Comparison of ENCODE assay signal across 8 cellular contexts in the genomic region with DNA sequence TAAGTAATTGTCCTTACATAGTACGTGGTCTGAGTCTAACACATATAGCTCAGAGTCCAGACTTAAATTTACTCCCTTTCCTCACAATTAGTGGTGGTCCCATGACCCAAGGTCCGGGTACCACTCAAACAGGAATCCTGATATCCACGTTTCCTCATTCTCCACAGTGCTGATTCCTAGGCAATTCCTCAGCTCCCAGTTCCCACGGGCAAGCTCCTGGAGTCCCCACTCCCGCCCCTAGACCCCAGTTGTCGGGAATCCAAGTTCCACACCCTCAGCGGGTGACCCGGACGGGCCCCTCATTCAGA. TPM values are rescaled to one million over a fixed set of nuclear protein-coding genes. Genes with fewer than 3 reads are reported as not detected.
DNase-seq lines count a peak whose midpoint lies in the region; ATAC-seq and TF ChIP-seq lines count a peak whose summit lies in the region.

No MANE protein-coding gene starts in this region.

- peaks cover 49% of the 10 kb centered on the region for H3K4me1 Mint-ChIP-seq in activated T-cell treated with anti-CD3 and anti-CD28 coated beads, Interleukin-2, amount 50 U/mL, for 4 hours (ENCODE audit: low read depth)

- H3K4me1 ChIP-seq in ascending aorta (peaks cover 23 to 30% of the 10 kb centered on the region in 2 donors), tibial nerve (peaks cover 0 to 67% (median 34%) of the 10 kb centered on the region in 4 donors)

- WGBS in lower leg skin, 2 donors, result 0% methylated on average over 9 of the region's 9 CpGs
- WGBS in tibial nerve, 2 donors, result 1 to 4% methylated on average over 5 to 9 of the region's 9 CpGs

- H3K36me3 ChIP-seq in ascending aorta (peaks cover 22 to 26% of the 10 kb centered on the region in 2 donors), tibial nerve (peaks cover 0 to 30% (median 0%) of the 10 kb centered on the region in 3 donors)

- H3K27me3 ChIP-seq in ascending aorta (no peaks in the 10 kb centered on the region), tibial nerve (no peaks in the 10 kb centered on the region)

- no peak for DNase-seq in activated T-cell treated with anti-CD3 and anti-CD28 coated beads, Interleukin-2, amount 50 U/mL, for 4 hours
- no peak for DNase-seq in activated T-cell treated with anti-CD3 and anti-CD28 coated beads, Interleukin-2, amount 50 U/mL, for 1 hour
- DNase-seq in ascending aorta (ENCODE audit: low spot score in 2 of 2), result no peak
- no peak for DNase-seq in lower leg skin (ENCODE audit: low spot score in 2 of 2)
- DNase-seq in tibial nerve (ENCODE audit: low spot score in 2 of 2), result no peak
- no peak for DNase-seq in NCI-H2029 (lab: John Stamatoyannopoulos, UW)
- DNase-seq in stimulated activated CD4-positive, alpha-beta T cell treated with anti-CD3 and anti-CD28 coated beads, Interleukin-4, amount 100 ng/mL, for 1 hour, result no peak

- TF ChIP-seq POLR2A in lower leg skin (IDR thresholded peaks at IDR 0.05) (no peak), tibial nerve (IDR thresholded peaks at IDR 0.05) (no peak)

- H3K4me3 ChIP-seq in ascending aorta (peak overlapping the region; percentile 86 to 95), lower leg skin (ENCODE audit: low read depth, poor library complexity, severe bottlenecking) (peak overlapping the region; percentile 55), tibial nerve (peak overlapping the region; percentile 47 to 100 (median 88))

- peaks cover 15% of the 10 kb centered on the region for H3K36me3 Mint-ChIP-seq in activated T-cell treated with anti-CD3 and anti-CD28 coated beads, Interleukin-2, amount 50 U/mL, for 4 hours (ENCODE audit: insufficient read depth)

- TF ChIP-seq EP300 in tibial nerve (IDR thresholded peaks at IDR 0.05), result no peak

- no peaks in the 10 kb centered on the region for H3K9me3 Mint-ChIP-seq in activated T-cell treated with anti-CD3 and anti-CD28 coated beads, Interleukin-2, amount 50 U/mL, for 4 hours

- TF ChIP-seq CTCF in ascending aorta (IDR thresholded peaks at IDR 0.05) (no peak), lower leg skin (IDR thresholded peaks at IDR 0.05) (no peak), tibial nerve (IDR thresholded peaks at IDR 0.05) (no peak)

- H3K27ac ChIP-seq in ascending aorta, result peak overlapping the region; percentile 86 to 89
- H3K27ac ChIP-seq in tibial nerve, result peak overlapping the region; percentile 74 to 98 (median 94)

- intact Hi-C loops in ascending aorta (cut with DNase I) (loop anchor here (1.0 to 10.0 kb wide), 2 partner anchors 11 to 439 kb away; a partner anchor contains a TSS), lower leg skin (cut with DNase I; ENCODE audit: low total_unique reads) (no loop called here)

- H3K9me3 ChIP-seq in ascending aorta, result no peaks in the 10 kb centered on the region
- H3K9me3 ChIP-seq in tibial nerve, result no peaks in the 10 kb centered on the region

- H3K4me3 Mint-ChIP-seq in activated T-cell treated with anti-CD3 and anti-CD28 coated beads, Interleukin-2, amount 50 U/mL, for 4 hours, result peak overlapping the region; percentile 95

- no peaks in the 10 kb centered on the region for H3K27me3 Mint-ChIP-seq in activated T-cell treated with anti-CD3 and anti-CD28 coated beads, Interleukin-2, amount 50 U/mL, for 4 hours (ENCODE audit: low read depth)

- no peak for ATAC-seq in activated T-cell treated with anti-CD3 and anti-CD28 coated beads, Interleukin-2, amount 50 U/mL, for 4 hours
- no peak for ATAC-seq in GM19023 (IDR thresholded peaks at IDR 0.05; ENCODE audit: unreplicated experiment)

RNA-seq across cellular contexts. Expression of a gene that starts 0.6 kb away (rescaled TPM):
- 100 to 1,000 TPM; 223 to 251 (median 235) TPM for total RNA-seq in activated T-cell treated with anti-CD3 and anti-CD28 coated beads, Interleukin-2, amount 50 U/mL, for 4 hours
- total RNA-seq in ascending aorta (338 TPM), lower leg skin (100 to 1,000 TPM; 358 to 439 (median 390) TPM), tibial nerve (100 to 1,000 TPM; 328 to 649 (median 501) TPM)

RNA-seq across cellular contexts. Expression of a gene that starts 3.4 kb away (rescaled TPM):
- 10 to 100 TPM; 92.8 to 95.1 (median 93.8) TPM for total RNA-seq in activated T-cell treated with anti-CD3 and anti-CD28 coated beads, Interleukin-2, amount 50 U/mL, for 4 hours
- total RNA-seq in ascending aorta, result 43.6 TPM
- total RNA-seq in lower leg skin, result 10 to 100 TPM; 43.2 to 63.2 (median 53.4) TPM
- 10 to 100 TPM; 22.6 to 40.4 (median 36.3) TPM for total RNA-seq in tibial nerve

RNA-seq across cellular contexts. Expression of a gene that starts 10.1 kb away (rescaled TPM):
- 100 to 1,000 TPM; 223 to 236 (median 232) TPM for total RNA-seq in activated T-cell treated with anti-CD3 and anti-CD28 coated beads, Interleukin-2, amount 50 U/mL, for 4 hours
- total RNA-seq in ascending aorta (82.6 TPM), lower leg skin (100 to 1,000 TPM in 1 of 4 donors, 10 to 100 TPM in 3; 58.3 to 160 (median 89.9) TPM), tibial nerve (100 to 1,000 TPM in 1 of 4 donors, 10 to 100 TPM in 3; 56.1 to 120 (median 77.6) TPM)

RNA-seq across cellular contexts. Expression of a gene that starts 17.7 kb away (rescaled TPM):
- not detected for total RNA-seq in activated T-cell treated with anti-CD3 and anti-CD28 coated beads, Interleukin-2, amount 50 U/mL, for 4 hours
- total RNA-seq in ascending aorta, result not detected
- total RNA-seq in lower leg skin, result 100 to 1,000 TPM in 2 of 4 donors, 10 to 100 TPM in 2; 58.3 to 116 (median 85.5) TPM
- total RNA-seq in tibial nerve, result under 1 TPM in 1 of 4 donors, not detected in 3; 0.21 TPM

RNA-seq across cellular contexts. Expression of a gene that starts 37.4 kb away (rescaled TPM):
- total RNA-seq in activated T-cell treated with anti-CD3 and anti-CD28 coated beads, Interleukin-2, amount 50 U/mL, for 4 hours, result 1 to 10 TPM; 7.9 to 9.9 (median 9.4) TPM
- total RNA-seq in ascending aorta (7.6 TPM), lower leg skin (10 to 100 TPM in 3 of 4 donors, 1 to 10 TPM in 1; 7.2 to 21.4 (median 13.1) TPM), tibial nerve (1 to 10 TPM; 1.2 to 7.5 (median 5.7) TPM)
